Comparison of ENCODE assay signal across 1 cellular context in genomic region chr9:133256686-133257091, GRCh38.
TF ChIP-seq lines count a peak whose summit lies in the region.

No MANE protein-coding gene starts in this region.

TF ChIP-seq in SK-N-SH treated with all-trans-retinoic acid at 6 μM for 48 hours, 23 proteins besides CTCF, POLR2A, EP300 and RAD21 (continued from another document):
- no peak for TF ChIP-seq TSHZ2 (CRISPR knock-in tag; IDR thresholded peaks at IDR 0.05)
- TF ChIP-seq BACH2 (CRISPR knock-in tag; IDR thresholded peaks at IDR 0.05; ENCODE audit: borderline replicate concordance) = no peak
- TF ChIP-seq TCF4 (CRISPR knock-in tag; IDR thresholded peaks at IDR 0.05; ENCODE audit: borderline replicate concordance) = no peak
- no peak for TF ChIP-seq ZNF70 (CRISPR knock-in tag; IDR thresholded peaks at IDR 0.05)
- no peak for TF ChIP-seq ZFP3 (CRISPR knock-in tag; IDR thresholded peaks at IDR 0.05)
